ENCODE assay signal across 8 cellular contexts in the genomic region with DNA sequence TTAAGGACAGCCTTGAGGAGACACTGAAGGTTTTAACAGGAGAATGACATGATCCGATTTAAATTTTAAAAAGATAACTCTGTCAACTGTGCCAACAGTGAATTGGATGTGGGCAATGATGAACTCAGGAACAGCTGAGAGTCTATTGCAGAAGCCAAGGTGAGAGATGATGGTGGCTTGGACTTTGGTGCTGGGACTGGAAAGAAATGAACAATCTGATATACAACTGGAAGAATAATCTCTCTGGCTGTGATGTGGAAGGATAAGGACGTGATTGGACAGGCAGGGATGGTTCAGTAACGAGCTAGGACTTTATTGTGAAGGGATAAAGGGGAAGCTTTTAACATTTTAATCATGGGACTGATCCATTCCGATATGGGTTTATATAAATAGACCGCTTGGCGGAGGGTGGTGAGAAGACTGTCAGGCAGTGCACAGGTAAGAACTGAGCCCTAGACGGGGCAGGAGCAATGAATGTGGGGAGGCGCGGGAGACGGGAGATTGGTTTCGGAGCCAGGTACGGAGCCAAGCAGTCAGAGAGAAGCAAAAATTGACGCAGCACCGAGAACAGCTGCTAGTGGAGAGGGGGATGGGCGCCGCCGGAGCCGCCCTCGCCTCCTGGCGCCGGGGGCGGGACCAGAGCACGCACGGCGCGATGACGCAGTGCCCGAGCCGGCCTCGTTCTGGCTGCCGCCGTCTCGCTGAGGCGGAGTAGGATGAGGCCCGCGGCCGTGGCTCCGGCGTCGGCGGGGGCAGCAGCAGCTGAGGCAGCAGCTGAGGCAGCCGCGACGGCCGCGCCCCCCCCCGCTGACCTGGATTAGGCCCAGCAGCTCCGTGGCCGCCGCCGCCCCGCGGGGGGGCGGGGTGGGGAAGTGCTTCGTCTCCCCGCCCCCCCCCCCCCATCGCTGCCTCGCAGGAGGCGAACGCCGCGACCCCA. TPM values are rescaled to one million over a fixed set of nuclear protein-coding genes. Genes with fewer than 3 reads are reported as not detected.
DNase-seq lines count a peak whose midpoint lies in the region; ATAC-seq and TF ChIP-seq lines count a peak whose summit lies in the region.

A gene with protein sequence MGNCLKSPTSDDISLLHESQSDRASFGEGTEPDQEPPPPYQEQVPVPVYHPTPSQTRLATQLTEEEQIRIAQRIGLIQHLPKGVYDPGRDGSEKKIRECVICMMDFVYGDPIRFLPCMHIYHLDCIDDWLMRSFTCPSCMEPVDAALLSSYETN (plus strand): TSS at position 663 of the 937 bp plus-strand sequence. CDS start 484 bp downstream, outside the sequence.

- peak; percentile 87 for TF ChIP-seq POLR2A in esophagus muscularis mucosa (IDR thresholded peaks at IDR 0.05; ENCODE audit: low read depth)

- H3K4me1 ChIP-seq in Panc1 (ENCODE audit: control insufficient read depth, insufficient read depth, low read length) (peaks cover 21% of the 10 kb centered on the region), esophagus muscularis mucosa (peaks cover 22 to 43% (median 41%) of the 10 kb centered on the region in 4 donors)

- H3K4me3 ChIP-seq in Panc1 (ENCODE audit: low read depth in 2 of 2, low read length in 2 of 2) (peak within 1 kb of the TSS; percentile 88 to 98), esophagus muscularis mucosa (peak within 1 kb of the TSS; percentile 71 to 98 (median 91))

- BruUV-seq in Panc1 (replicated peaks; lab: Mats Ljungman, UMichigan): no TSS peak

- H3K27me3 ChIP-seq in Panc1 (ENCODE audit: control insufficient read depth, insufficient read depth, low read length) (no peaks in the 10 kb centered on the region), esophagus muscularis mucosa (no peaks in the 10 kb centered on the region)

- intact Hi-C loops in Panc1 (cut with micrococcal nuclease; ENCODE audit: unreplicated experiment): no loop called here
- intact Hi-C loops in esophagus muscularis mucosa (cut with DNase I): loop anchor here (10.0 kb wide), 2 partner anchors 59 to 279 kb away; a partner anchor contains a TSS

- peak within 1 kb of the TSS; percentile 88 for H3K27ac Mint-ChIP-seq in activated T-cell treated with anti-CD3 and anti-CD28 coated beads, Interleukin-2, amount 50 U/mL, for 72 hours

- no peaks in the 10 kb centered on the region for H3K36me3 Mint-ChIP-seq in activated T-cell treated with anti-CD3 and anti-CD28 coated beads, Interleukin-2, amount 50 U/mL, for 72 hours (ENCODE audit: insufficient read depth in 2 of 2)

- in situ Hi-C loops in Panc1 (cut with HindIII; ENCODE audit: low pct_unique_long_range_greater_than_20kb, low sequenced_read_pairs): no loop called here

- TF ChIP-seq CTCF in Panc1 (IDR thresholded peaks at IDR 0.05): no peak
- TF ChIP-seq CTCF in esophagus muscularis mucosa (IDR thresholded peaks at IDR 0.05): no peak

- no peaks in the 10 kb centered on the region for H3K9me3 Mint-ChIP-seq in activated T-cell treated with anti-CD3 and anti-CD28 coated beads, Interleukin-2, amount 50 U/mL, for 72 hours

- H3K27ac ChIP-seq in Panc1 (ENCODE audit: low read length) (peak within 1 kb of the TSS; percentile 92), esophagus muscularis mucosa (replicated peaks in 1 of 4) (peak within 1 kb of the TSS; percentile 93 to 98 (median 95))

- POLR2A ChIA-PET in Panc1 (lab: Charles Lee): interaction anchor here (0.6 kb wide), 1 partner anchor 56 kb away, joined by 9 read pairs; no protein-coding TSS in a partner anchor

- H3K36me3 ChIP-seq in Panc1 (ENCODE audit: control insufficient read depth, insufficient read depth, low read length) (no peaks in the 10 kb centered on the region), esophagus muscularis mucosa (no peaks in the 10 kb centered on the region)

- H3K9me3 ChIP-seq in Panc1 (ENCODE audit: control insufficient read depth, insufficient read depth, low read depth, low read length): no peaks in the 10 kb centered on the region
- H3K9me3 ChIP-seq in esophagus muscularis mucosa: no peaks in the 10 kb centered on the region

- DNase-seq in DMS53 (lab: John Stamatoyannopoulos, UW) (peak; percentile 100), KG1 (lab: John Stamatoyannopoulos, UW) (peak; percentile 71), Panc1 (ENCODE audit: low read depth, low spot score) (peak; percentile 58), esophagus muscularis mucosa (ENCODE audit: extremely low spot score) (peak; percentile 97), myocyte (ENCODE audit: low read depth) (peak; percentile 95)
- peak; percentile 94 to 96 for DNase-seq in activated T-cell treated with anti-CD3 and anti-CD28 coated beads, Interleukin-2, amount 50 U/mL, for 72 hours
- peak; percentile 71 to 91 for DNase-seq in stimulated activated CD8-positive, alpha-beta memory T cell treated with anti-CD3 and anti-CD28 coated beads, Interleukin-7, amount 100 ng/mL, for 4 hours (ENCODE audit: low read depth in 2 of 2)

- ATAC-seq in GM21723 (IDR thresholded peaks at IDR 0.05; ENCODE audit: unreplicated experiment) (peak; percentile 83), Panc1 (peak; percentile 98)
- ATAC-seq in activated T-cell treated with anti-CD3 and anti-CD28 coated beads, Interleukin-2, amount 50 U/mL, for 72 hours (replicated peaks in 1 of 2): peak; percentile 95 to 97

- H3K4me1 Mint-ChIP-seq in activated T-cell treated with anti-CD3 and anti-CD28 coated beads, Interleukin-2, amount 50 U/mL, for 72 hours (ENCODE audit: low read depth): peaks cover 22% of the 10 kb centered on the region

- TF ChIP-seq EP300 in esophagus muscularis mucosa (IDR thresholded peaks at IDR 0.05): no peak

- CTCF ChIA-PET in Panc1 (lab: Charles Lee): interaction anchor here (0.8 kb wide), 1 partner anchor 47 kb away, joined by 3 read pairs; no protein-coding TSS in a partner anchor

- WGBS in esophagus muscularis mucosa: 4% methylated on average over 20 of the region's 62 CpGs

- peak within 1 kb of the TSS; percentile 95 to 97 for H3K4me3 Mint-ChIP-seq in activated T-cell treated with anti-CD3 and anti-CD28 coated beads, Interleukin-2, amount 50 U/mL, for 72 hours

- no peaks in the 10 kb centered on the region for H3K27me3 Mint-ChIP-seq in activated T-cell treated with anti-CD3 and anti-CD28 coated beads, Interleukin-2, amount 50 U/mL, for 72 hours (ENCODE audit: low read depth)

RNA-seq across cellular contexts. Expression of the gene that starts here (rescaled TPM):
- 86.0 TPM for total RNA-seq in Panc1 (2021; ENCODE audit: unreplicated experiment)
- 89.5 TPM for polyA plus RNA-seq in Panc1 (2012; ENCODE audit: insufficient read length)
- 10 to 100 TPM; 23.7 to 28.0 TPM for total RNA-seq in activated T-cell treated with anti-CD3 and anti-CD28 coated beads, Interleukin-2, amount 50 U/mL, for 72 hours
- total RNA-seq in esophagus muscularis mucosa: 100 to 1,000 TPM; 101 to 141 (median 115) TPM
- total RNA-seq in myocyte: 193 and 226 TPM in 2 replicates
- polyA plus RNA-seq in myocyte (2012): 215 TPM

Comparison
In these comparisons a context has a peak if more than half of its experiments do, and no peak if none do; other contexts are left out.
1. Peak in every context shown above with its lines: DNase-seq, ATAC-seq, H3K4me3 ChIP-seq and H3K27ac ChIP-seq.